1 cellular context compared by ENCODE assay signal in genomic region chr11:61679893-61680621, GRCh38.
TF ChIP-seq lines count a peak whose summit lies in the region.

TSS of gene DAGLA (plus strand) at chr11:61680391. CDS start at chr11:61720156, 39,765 bp downstream.

TF ChIP-seq in A549, 52 proteins besides CTCF, POLR2A, EP300 and RAD21 (continued from another document):
- no peak for TF ChIP-seq EHMT2 (IDR thresholded peaks at IDR 0.05; ENCODE audit: low read depth)
